19 cellular contexts compared by ENCODE assay signal in the genomic region with DNA sequence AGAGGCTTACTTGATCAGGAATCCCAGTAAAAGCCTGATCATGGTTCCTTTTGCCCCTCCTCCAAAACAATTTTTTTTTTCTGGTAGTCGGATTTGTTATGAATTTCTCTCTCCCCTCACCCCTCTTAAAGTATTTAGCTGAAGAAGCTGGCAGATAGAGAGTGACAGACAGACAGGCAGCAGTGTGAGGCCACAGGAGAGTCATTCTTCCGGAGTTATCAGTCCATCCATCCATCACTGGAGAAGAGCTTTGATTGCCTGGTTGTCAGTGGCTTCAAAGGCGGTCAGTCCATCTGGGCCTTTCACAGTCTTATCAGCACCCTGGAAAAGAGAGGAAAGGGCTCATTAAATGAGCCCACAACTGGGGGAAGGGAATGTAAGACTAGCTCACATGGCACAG. TPM values are rescaled to one million over a fixed set of nuclear protein-coding genes. Genes with fewer than 3 reads are reported as not detected.
A peak's percentile ranks its signal among the peaks of the same experiment; 100 is the strongest.
DNase-seq lines count a peak whose midpoint lies in the region; ATAC-seq, FAIRE-seq and TF ChIP-seq lines count a peak whose summit lies in the region.
"Had no signal": no experiment of that assay in that cellular context is flagged by ENCODE, and none has a peak within 500 bp of the region (broad histone marks: within the 10 kb centered on the region; RNA-seq: fewer than 3 reads in every experiment).

No MANE protein-coding gene starts in this region.

- H3K4me3 Mint-ChIP-seq in Caco-2 (ENCODE audit: unreplicated experiment): peak overlapping the region; percentile 63
- peak overlapping the region; percentile 29 to 62 (median 37) for H3K4me3 Mint-ChIP-seq in nephron
- H3K4me3 Mint-ChIP-seq: dendritic cell treated with granulocyte-macrophage colony-stimulating factor and Interleukin-4, amounts not matched to agents 40 ng/mL and 50 ng/mL, for 4 days had no signal

- H3K27me3 Mint-ChIP-seq in Caco-2 (ENCODE audit: insufficient read depth, unreplicated experiment) (no peaks in the 10 kb centered on the region), nephron (ENCODE audit: low read depth) (no peaks in the 10 kb centered on the region)
- H3K27me3 Mint-ChIP-seq: dendritic cell treated with granulocyte-macrophage colony-stimulating factor and Interleukin-4, amounts not matched to agents 40 ng/mL and 50 ng/mL, for 4 days had no signal

- 29 to 51% methylated on average over 3 of the region's 3 CpGs for WGBS in heart right ventricle, 2 donors

- ATAC-seq in heart right ventricle: peak in 1 of 8 donors; percentile 25
- no peak for ATAC-seq in HG03460 (IDR thresholded peaks at IDR 0.05; ENCODE audit: unreplicated experiment)
- no peak for ATAC-seq in GM19324 (IDR thresholded peaks at IDR 0.05; ENCODE audit: low FRiP score, unreplicated experiment)
- ATAC-seq: left colon had no signal

- H3K27me3 ChIP-seq in Caco-2 (replicated peaks; ENCODE audit: control insufficient read depth, insufficient read depth, low read length) (no peaks in the 10 kb centered on the region), heart right ventricle (no peaks in the 10 kb centered on the region)

- peaks cover 40% of the 10 kb centered on the region for H3K4me1 Mint-ChIP-seq in Caco-2 (ENCODE audit: low read depth, unreplicated experiment)
- H3K4me1 Mint-ChIP-seq in nephron: peaks cover 34% of the 10 kb centered on the region

- FAIRE-seq in H54 (lab: Jason Lieb, UNC): no peak
- FAIRE-seq: HTR-8/SVneo had no signal

- H3K9me3 ChIP-seq in Caco-2 (no peaks in the 10 kb centered on the region), heart right ventricle (no peaks in the 10 kb centered on the region)
- H3K9me3 ChIP-seq: thoracic aorta had no signal

- peak overlapping the region; percentile 66 for H3K27ac Mint-ChIP-seq in Caco-2 (ENCODE audit: unreplicated experiment)
- peak overlapping the region; percentile 92 to 95 (median 93) for H3K27ac Mint-ChIP-seq in nephron
- H3K27ac Mint-ChIP-seq: dendritic cell treated with granulocyte-macrophage colony-stimulating factor and Interleukin-4, amounts not matched to agents 40 ng/mL and 50 ng/mL, for 4 days had no signal

- DNase-seq in Caco-2 (peak; percentile 87 to 95), NCI-H226 (peak; percentile 59), heart right ventricle (no peak), H54 (ENCODE audit: insufficient read length, low spot score) (no peak), epidermal melanocyte (ENCODE audit: insufficient read length, low spot score) (no peak)
- DNase-seq: activated naive CD4-positive, alpha-beta T cell; C1 segment of cervical spinal cord; GOT3; head of caudate nucleus; left colon; NCI-H2029; NCI-H524 treated with DMSO at 0.1 percent for 48 hours; stimulated activated CD4-positive, alpha-beta T cell treated with anti-CD3 and anti-CD28 coated beads, Interleukin-2, amount 100 ng/mL, for 48 hours had no signal

- H3K36me3 Mint-ChIP-seq in Caco-2 (ENCODE audit: insufficient read depth, unreplicated experiment): peaks cover 30% of the 10 kb centered on the region
- peaks cover 29% of the 10 kb centered on the region for H3K36me3 Mint-ChIP-seq in nephron (ENCODE audit: low read depth)

- H3K4me1 ChIP-seq in Caco-2 (peaks cover 49% of the 10 kb centered on the region), heart right ventricle (peaks cover 2 to 77% (median 39%) of the 10 kb centered on the region in 9 donors)

- H3K36me3 ChIP-seq in Caco-2 (ENCODE audit: control insufficient read depth, insufficient read depth, low read length) (peaks cover 1% of the 10 kb centered on the region; the same call in 1 of the 2 replicates), heart right ventricle (peaks cover 0 to 47% (median 0%) of the 10 kb centered on the region in 9 donors)

- H3K9me3 Mint-ChIP-seq in Caco-2 (ENCODE audit: unreplicated experiment) (no peaks in the 10 kb centered on the region), nephron (no peaks in the 10 kb centered on the region)
- H3K9me3 Mint-ChIP-seq: dendritic cell treated with granulocyte-macrophage colony-stimulating factor and Interleukin-4, amounts not matched to agents 40 ng/mL and 50 ng/mL, for 4 days had no signal

- no peak for TF ChIP-seq CTCF in Caco-2 (IDR thresholded peaks at IDR 0.05; ENCODE audit: insufficient read depth in 1 of 2, low read depth in 1 of 2, low read length in 1 of 2, severe bottlenecking in 1 of 2, unreplicated experiment in 1 of 2)
- no peak for TF ChIP-seq CTCF in heart right ventricle (IDR thresholded peaks at IDR 0.05)
- no peak for TF ChIP-seq CTCF in nephron (IDR thresholded peaks at IDR 0.05; ENCODE audit: unreplicated experiment in 3 of 3)

- POLR2A ChIA-PET in Caco-2 (lab: Charles Lee): no interaction called here

- TF ChIP-seq POLR2A in H54 (IDR thresholded peaks at IDR 0.05; ENCODE audit: low read depth, low read length): no peak

- H3K4me3 ChIP-seq in Caco-2 (ENCODE audit: low read depth, low read length): no peak overlapping the region
- H3K4me3 ChIP-seq in heart right ventricle: peak overlapping the region in 1 of 10 donors; percentile 17
- H3K4me3 ChIP-seq: thoracic aorta had no signal

- CTCF ChIA-PET in Caco-2 (lab: Charles Lee): interaction anchor here (0.5 to 1.0 kb wide), 2 partner anchors 37 to 223 kb away, joined by 3 read pairs; no protein-coding TSS in a partner anchor

- intact Hi-C loops in Caco-2 (cut with micrococcal nuclease; ENCODE audit: unreplicated experiment) (loop anchor here (1.0 to 5.0 kb wide), 7 partner anchors 8 to 128 kb away; partner anchors contain the start of gene MTPN), heart right ventricle (cut with DNase I) (loop anchor here in 1 of 10 donors (5.0 kb wide), 1 partner anchor 43 kb away; no protein-coding TSS in a partner anchor)

- BruUV-seq in Caco-2 (replicated peaks; lab: Mats Ljungman, UMichigan): no TSS peak

- peak overlapping the region in 8 of 10 donors; percentile 49 to 73 (median 66) for H3K27ac ChIP-seq in heart right ventricle
- H3K27ac ChIP-seq: thoracic aorta had no signal

RNA-seq across cellular contexts. Expression of gene MTPN, which starts 47.5 kb away (rescaled TPM):
- total RNA-seq in Caco-2 (2022): 136 and 138 TPM in 2 replicates
- 100 to 1,000 TPM in 2 of 10 donors, 10 to 100 TPM in 8; 63.3 to 107 (median 84.7) TPM for total RNA-seq in heart right ventricle
- polyA plus RNA-seq in heart right ventricle: 10 to 100 TPM; 15.7 to 47.5 TPM

Comparison
In these comparisons a context has a peak if more than half of its experiments do, and no peak if none do; other contexts are left out.
1. DNase-seq: peak in Caco-2 (2 of 2) and NCI-H226 (single experiment); none in heart right ventricle (0 of 2), H54 (single experiment) and epidermal melanocyte (single experiment).